11 cellular contexts compared by ENCODE assay signal in the genomic region with DNA sequence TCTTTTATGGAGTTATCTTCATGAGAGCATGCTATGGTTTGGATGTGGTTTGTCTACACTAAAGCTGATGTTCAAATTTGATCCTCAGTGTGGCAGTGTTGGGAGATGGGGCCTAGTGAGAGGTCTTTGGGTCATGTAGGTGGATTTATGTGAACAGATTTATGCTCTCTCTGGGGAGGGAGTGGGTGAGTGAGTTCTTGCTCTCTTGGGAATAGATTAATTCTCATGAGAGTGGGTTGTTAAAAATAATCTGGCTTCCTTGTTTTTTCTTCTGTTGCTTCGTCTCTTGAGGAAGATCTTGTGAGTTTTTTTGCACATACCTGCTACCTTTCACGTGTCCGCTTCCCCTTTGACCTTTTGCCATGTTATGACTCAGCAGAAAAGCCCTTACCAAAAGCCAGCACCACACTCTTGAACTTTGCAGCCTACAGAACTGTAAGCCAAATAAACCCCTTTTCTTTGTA. TPM values are rescaled to one million over a fixed set of nuclear protein-coding genes. Genes with fewer than 3 reads are reported as not detected.
DNase-seq lines count a peak whose midpoint lies in the region; ATAC-seq, FAIRE-seq and TF ChIP-seq lines count a peak whose summit lies in the region.
"Had no signal": no experiment of that assay in that cellular context is flagged by ENCODE, and none has a peak within 500 bp of the region (broad histone marks: within the 10 kb centered on the region; RNA-seq: fewer than 3 reads in every experiment).

No MANE protein-coding gene starts in this region.

- no peak for TF ChIP-seq POLR2A in thyroid gland (IDR thresholded peaks at IDR 0.05)
- TF ChIP-seq POLR2A in transverse colon (IDR thresholded peaks at IDR 0.05) = no peak

- intact Hi-C loops in thyroid gland (cut with DNase I) (no loop called here), transverse colon (cut with DNase I; ENCODE audit: low total_unique reads) (no loop called here)
- intact Hi-C loops in activated CD4-positive, alpha-beta memory T cell treated with anti-CD3 and anti-CD28 coated beads for 36 hours (cut with micrococcal nuclease) = no loop called here

- H3K27me3 ChIP-seq in astrocyte (ENCODE audit: insufficient read depth, low read length) = no peaks in the 10 kb centered on the region
- no peaks in the 10 kb centered on the region for H3K27me3 ChIP-seq in thyroid gland
- H3K27me3 ChIP-seq in transverse colon = no peaks in the 10 kb centered on the region

- H3K79me2 ChIP-seq in astrocyte (ENCODE audit: insufficient read depth, low read length) = peaks cover 31% of the 10 kb centered on the region

- in situ Hi-C loops in transverse colon (cut with MboI; ENCODE audit: low pct_ligation_motif_present in 1 of 4, low pct_unique_long_range_greater_than_20kb in 1 of 4, low sequenced_read_pairs in 3 of 4) = no loop called here

- peak; percentile 37 for FAIRE-seq in astrocyte (lab: Jason Lieb, UNC)

- H2AFZ ChIP-seq in astrocyte (ENCODE audit: low read depth, low read length) = no peak overlapping the region

- H3K4me2 ChIP-seq in astrocyte (ENCODE audit: low read length) = no peak overlapping the region

- peak; percentile 18 for DNase-seq in AG10803 (ENCODE audit: low read depth)
- DNase-seq in astrocyte (ENCODE audit: low read depth) = no peak
- no peak for DNase-seq in thyroid gland
- DNase-seq in NCI-H146 (lab: John Stamatoyannopoulos, UW) = no peak
- no peak for DNase-seq in transverse colon
- DNase-seq in activated CD4-positive, alpha-beta memory T cell treated with anti-CD3 and anti-CD28 coated beads for 36 hours = no peak
- DNase-seq: activated gamma-delta T cell treated with Interleukin-2 at 50 U/mL for 16 hours, C1 segment of cervical spinal cord, Right ventricle myocardium superior had no signal

- 82 to 91% methylated on average over 3 of the region's 3 CpGs for WGBS in thyroid gland, 2 donors
- 80 to 82% methylated on average over 3 of the region's 3 CpGs for WGBS in transverse colon (ENCODE audit: low coverage in 1 of 2), 2 donors

- no peaks in the 10 kb centered on the region for H3K27me3 Mint-ChIP-seq in astrocyte (ENCODE audit: low read depth, unreplicated experiment)
- no peaks in the 10 kb centered on the region for H3K27me3 Mint-ChIP-seq in activated CD4-positive, alpha-beta memory T cell treated with anti-CD3 and anti-CD28 coated beads for 36 hours

- peaks cover 2% of the 10 kb centered on the region for H3K36me3 Mint-ChIP-seq in astrocyte (ENCODE audit: low read depth, unreplicated experiment)
- peaks cover 3% of the 10 kb centered on the region for H3K36me3 Mint-ChIP-seq in activated CD4-positive, alpha-beta memory T cell treated with anti-CD3 and anti-CD28 coated beads for 36 hours

- no peak overlapping the region for H3K4me3 Mint-ChIP-seq in astrocyte (ENCODE audit: unreplicated experiment)
- H3K4me3 Mint-ChIP-seq in activated CD4-positive, alpha-beta memory T cell treated with anti-CD3 and anti-CD28 coated beads for 36 hours = no peak overlapping the region

- H3K9ac ChIP-seq in astrocyte (ENCODE audit: low read length) = no peak overlapping the region

- peak overlapping the region; percentile 84 for H3K27ac Mint-ChIP-seq in astrocyte (ENCODE audit: unreplicated experiment)
- no peak overlapping the region for H3K27ac Mint-ChIP-seq in activated CD4-positive, alpha-beta memory T cell treated with anti-CD3 and anti-CD28 coated beads for 36 hours

- TF ChIP-seq EP300 in transverse colon (IDR thresholded peaks at IDR 0.05; ENCODE audit: low read depth) = no peak

- peaks cover 55% of the 10 kb centered on the region for H3K4me1 Mint-ChIP-seq in astrocyte (ENCODE audit: low read depth, unreplicated experiment)
- peaks cover 2% of the 10 kb centered on the region for H3K4me1 Mint-ChIP-seq in activated CD4-positive, alpha-beta memory T cell treated with anti-CD3 and anti-CD28 coated beads for 36 hours (ENCODE audit: low read depth)

- H3K9me3 Mint-ChIP-seq in astrocyte (ENCODE audit: unreplicated experiment) = no peaks in the 10 kb centered on the region
- no peaks in the 10 kb centered on the region for H3K9me3 Mint-ChIP-seq in activated CD4-positive, alpha-beta memory T cell treated with anti-CD3 and anti-CD28 coated beads for 36 hours

- no peaks in the 10 kb centered on the region for H4K20me1 ChIP-seq in astrocyte (ENCODE audit: insufficient read depth, low read length)

- H3K4me1 ChIP-seq in astrocyte (ENCODE audit: insufficient read depth, low read length) (peaks cover 21% of the 10 kb centered on the region), thyroid gland (peaks cover 7 to 13% of the 10 kb centered on the region in 2 donors), transverse colon (peaks cover 0 to 7% (median 0%) of the 10 kb centered on the region in 4 donors)

- H3K27ac ChIP-seq in astrocyte (ENCODE audit: low read depth, low read length) = no peak overlapping the region
- H3K27ac ChIP-seq in thyroid gland = no peak overlapping the region
- H3K27ac ChIP-seq in transverse colon = no peak overlapping the region

- POLR2A ChIA-PET in activated CD4-positive, alpha-beta memory T cell treated with anti-CD3 and anti-CD28 coated beads for 36 hours (lab: Charles Lee) = no interaction called here

- ATAC-seq in GM19043 (IDR thresholded peaks at IDR 0.05; ENCODE audit: low read depth, unreplicated experiment) (peak; percentile 54), HG03342 (IDR thresholded peaks at IDR 0.05; ENCODE audit: unreplicated experiment) (peak; percentile 77)

- no peaks in the 10 kb centered on the region for H3K36me3 ChIP-seq in astrocyte (ENCODE audit: insufficient read depth, low read length)
- H3K36me3 ChIP-seq in thyroid gland = no peaks in the 10 kb centered on the region
- H3K36me3 ChIP-seq in transverse colon = no peaks in the 10 kb centered on the region

- no peaks in the 10 kb centered on the region for H3K9me3 ChIP-seq in astrocyte (ENCODE audit: insufficient read depth, low read depth, low read length)
- no peaks in the 10 kb centered on the region for H3K9me3 ChIP-seq in thyroid gland
- H3K9me3 ChIP-seq in transverse colon = no peaks in the 10 kb centered on the region

- CTCF ChIA-PET in activated CD4-positive, alpha-beta memory T cell treated with anti-CD3 and anti-CD28 coated beads for 36 hours (lab: Charles Lee) = interaction anchor here (1.5 kb wide), 1 partner anchor 20 kb away, joined by 3 read pairs; no protein-coding TSS in a partner anchor

- no peak overlapping the region for H3K4me3 ChIP-seq in AG10803 (ENCODE audit: low read length)
- no peak overlapping the region for H3K4me3 ChIP-seq in astrocyte (ENCODE audit: insufficient read depth, low read depth, low read length)
- H3K4me3 ChIP-seq in thyroid gland (replicated peaks in 1 of 3) = no peak overlapping the region
- H3K4me3 ChIP-seq in transverse colon = no peak overlapping the region

- TF ChIP-seq CTCF in AG10803 (conservative IDR thresholded peaks at IDR 0.05; ENCODE audit: low read length) (no peak; the same call in 1 of the 2 replicates), astrocyte (IDR thresholded peaks at IDR 0.05; ENCODE audit: insufficient read depth, low read depth, low read length) (no peak), thyroid gland (IDR thresholded peaks at IDR 0.05) (peak in 1 of 6 experiments; percentile 12), transverse colon (IDR thresholded peaks at IDR 0.05) (no peak)

RNA-seq across cellular contexts. Expression of gene DERA, which starts 20.5 kb away (rescaled TPM):
- total RNA-seq in astrocyte (30.0 and 40.1 TPM in 2 replicates), thyroid gland (10 to 100 TPM; 54.1 to 74.3 (median 69.5) TPM), transverse colon (100 to 1,000 TPM in 1 of 4 donors, 10 to 100 TPM in 2, 1 to 10 TPM in 1; 9.2 to 112 (median 69.9) TPM)
- 10 to 100 TPM; 28.4 to 29.0 TPM for total RNA-seq in activated CD4-positive, alpha-beta memory T cell treated with anti-CD3 and anti-CD28 coated beads for 36 hours

RNA-seq across cellular contexts. Expression of gene STRAP, which starts 49.4 kb away (rescaled TPM):
- 227 and 241 TPM in 2 replicates for total RNA-seq in astrocyte
- total RNA-seq in thyroid gland = 100 to 1,000 TPM in 1 of 4 donors, 10 to 100 TPM in 3; 84.9 to 100 (median 93.3) TPM
- 10 to 100 TPM; 39.3 to 78.6 (median 48.6) TPM for total RNA-seq in transverse colon
- 100 to 1,000 TPM; 135 to 140 TPM for total RNA-seq in activated CD4-positive, alpha-beta memory T cell treated with anti-CD3 and anti-CD28 coated beads for 36 hours
